Comparison of ENCODE assay signal across 10 cellular contexts in genomic region chr11:56214537-56214936, GRCh38.
"Had no signal": no experiment of that assay in that cellular context is flagged by ENCODE, and none has a peak within 500 bp of the region (broad histone marks: within the 10 kb centered on the region; RNA-seq: fewer than 3 reads in every experiment).

No MANE protein-coding gene starts in this region.

- ATAC-seq: activated CD4-positive, alpha-beta T cell treated with anti-CD3 and anti-CD28 coated beads for 36 hours; activated CD4-positive, CD25-positive, alpha-beta regulatory T cell treated with anti-CD3 and anti-CD28 coated beads, Interleukin-2, amount 50 U/mL, for 24 hours; activated CD8-positive, alpha-beta memory T cell treated with anti-CD3 and anti-CD28 coated beads, Interleukin-2, amount 10 ng/mL, durations not matched to agents 7 days and 5 days; activated CD8-positive, alpha-beta T cell treated with anti-CD3 and anti-CD28 coated beads for 36 hours; activated CD8-positive, alpha-beta T cell treated with anti-CD3 and anti-CD28 coated beads, Interleukin-2, amount 10 ng/mL, durations not matched to agents 7 days and 5 days; T-cell; T-helper 17 cell; WTC11 had no signal

- H3K36me3 ChIP-seq: WERI-Rb-1 had no signal

- H3K27ac ChIP-seq: VCaP, WERI-Rb-1 had no signal
